ENCODE assay signal across 14 cellular contexts in the genomic region with DNA sequence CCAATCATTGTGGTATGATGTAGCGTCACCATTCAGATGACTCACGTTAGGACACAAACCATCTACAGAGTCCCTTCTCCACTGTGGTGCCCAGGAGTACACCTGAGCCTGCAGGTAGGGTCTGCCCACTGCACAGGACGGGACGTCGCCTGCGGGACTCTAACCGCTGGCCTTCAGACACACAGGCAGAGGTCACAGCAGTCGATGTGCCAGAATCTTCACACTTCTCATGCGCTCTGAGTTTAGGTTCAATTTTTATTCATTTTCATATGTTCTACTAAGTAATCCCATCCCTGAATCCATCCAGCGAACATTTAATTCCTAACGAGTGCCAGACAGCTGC.
DNase-seq lines count a peak whose midpoint lies in the region; ATAC-seq and TF ChIP-seq lines count a peak whose summit lies in the region.
"Had no signal": no experiment of that assay in that cellular context is flagged by ENCODE, and none has a peak within 500 bp of the region (broad histone marks: within the 10 kb centered on the region; RNA-seq: fewer than 3 reads in every experiment).

No MANE protein-coding gene starts in this region.

- CTCF ChIA-PET in activated B cell treated with CpG ODN at 0.5 μM for 24 hours (lab: Charles Lee), result no interaction called here
- CTCF ChIA-PET in Caco-2 (lab: Charles Lee), result no interaction called here

- BruUV-seq in Caco-2 (replicated peaks; lab: Mats Ljungman, UMichigan), result no TSS peak

- H3K4me1 ChIP-seq in aorta (ENCODE audit: control insufficient read depth in 1 of 2, insufficient read depth in 2 of 2, low read length in 2 of 2) (no peaks in the 10 kb centered on the region), Caco-2 (no peaks in the 10 kb centered on the region)
- H3K4me1 ChIP-seq: testis had no signal

- H3K27ac Mint-ChIP-seq in T-helper 1 cell treated with Interleukin-12 subunit alpha and Interleukin-12 subunit beta and Interleukin-4 antibody, amounts not matched to agents 30 μg/mL and 1 μg/mL, for 36 hours, result no peak overlapping the region
- H3K27ac Mint-ChIP-seq in activated B cell treated with CpG ODN at 0.5 μM for 24 hours, result no peak overlapping the region
- H3K27ac Mint-ChIP-seq in memory B cell, result no peak overlapping the region
- no peak overlapping the region for H3K27ac Mint-ChIP-seq in Caco-2 (ENCODE audit: unreplicated experiment)
- H3K27ac Mint-ChIP-seq: activated CD4-positive, alpha-beta memory T cell treated with anti-CD3 and anti-CD28 coated beads, Interleukin-2, amount 10 ng/mL, durations not matched to agents 7 days and 5 days; CD4-positive, alpha-beta T cell had no signal

- 88 to 96% methylated on average over 11 of the region's 11 CpGs for WGBS in aorta, 2 donors

- H3K9me3 Mint-ChIP-seq in T-helper 1 cell treated with Interleukin-12 subunit alpha and Interleukin-12 subunit beta and Interleukin-4 antibody, amounts not matched to agents 30 μg/mL and 1 μg/mL, for 36 hours, result no peaks in the 10 kb centered on the region
- H3K9me3 Mint-ChIP-seq in activated B cell treated with CpG ODN at 0.5 μM for 24 hours (no peaks in the 10 kb centered on the region), memory B cell (peaks cover 2% of the 10 kb centered on the region), Caco-2 (ENCODE audit: unreplicated experiment) (no peaks in the 10 kb centered on the region)
- H3K9me3 Mint-ChIP-seq: activated CD4-positive, alpha-beta memory T cell treated with anti-CD3 and anti-CD28 coated beads, Interleukin-2, amount 10 ng/mL, durations not matched to agents 7 days and 5 days; CD4-positive, alpha-beta T cell had no signal

- DNase-seq in T-helper 1 cell (no peak), activated B cell treated with CpG ODN at 0.5 μM for 24 hours (no peak), memory B cell (ENCODE audit: low spot score in 2 of 2) (no peak), substantia nigra (lab: John Stamatoyannopoulos, UW) (no peak), aorta (no peak), Caco-2 (no peak)
- DNase-seq: NCI-H226 had no signal

- peaks cover 12% of the 10 kb centered on the region for H3K27me3 Mint-ChIP-seq in T-helper 1 cell treated with Interleukin-12 subunit alpha and Interleukin-12 subunit beta and Interleukin-4 antibody, amounts not matched to agents 30 μg/mL and 1 μg/mL, for 36 hours (ENCODE audit: low read depth)
- peaks cover 13% of the 10 kb centered on the region for H3K27me3 Mint-ChIP-seq in activated B cell treated with CpG ODN at 0.5 μM for 24 hours
- peaks cover 17% of the 10 kb centered on the region for H3K27me3 Mint-ChIP-seq in memory B cell
- H3K27me3 Mint-ChIP-seq in Caco-2 (ENCODE audit: insufficient read depth, unreplicated experiment), result no peaks in the 10 kb centered on the region

- peak overlapping the region; percentile 2 for H3K4me3 Mint-ChIP-seq in T-helper 1 cell treated with Interleukin-12 subunit alpha and Interleukin-12 subunit beta and Interleukin-4 antibody, amounts not matched to agents 30 μg/mL and 1 μg/mL, for 36 hours
- H3K4me3 Mint-ChIP-seq in activated B cell treated with CpG ODN at 0.5 μM for 24 hours, result peak overlapping the region; percentile 25
- H3K4me3 Mint-ChIP-seq in memory B cell, result peak overlapping the region; percentile 24
- H3K4me3 Mint-ChIP-seq in Caco-2 (ENCODE audit: unreplicated experiment), result no peak overlapping the region
- H3K4me3 Mint-ChIP-seq: activated CD4-positive, alpha-beta memory T cell treated with anti-CD3 and anti-CD28 coated beads, Interleukin-2, amount 10 ng/mL, durations not matched to agents 7 days and 5 days had no signal

- H3K27me3 ChIP-seq in aorta (ENCODE audit: control insufficient read depth in 1 of 2, insufficient read depth in 2 of 2, low read length in 1 of 2), result no peaks in the 10 kb centered on the region
- H3K27me3 ChIP-seq in Caco-2 (replicated peaks; ENCODE audit: control insufficient read depth, insufficient read depth, low read length), result no peaks in the 10 kb centered on the region
- H3K27me3 ChIP-seq: pancreas, testis had no signal

- POLR2A ChIA-PET in activated B cell treated with CpG ODN at 0.5 μM for 24 hours (lab: Charles Lee), result no interaction called here
- POLR2A ChIA-PET in Caco-2 (lab: Charles Lee), result no interaction called here

- H3K36me3 ChIP-seq in aorta (ENCODE audit: control insufficient read depth in 1 of 2, insufficient read depth in 2 of 2, low read length in 1 of 2), result no peaks in the 10 kb centered on the region
- H3K36me3 ChIP-seq in Caco-2 (ENCODE audit: control insufficient read depth, insufficient read depth, low read length), result no peaks in the 10 kb centered on the region
- H3K36me3 ChIP-seq: pancreas had no signal

- no peaks in the 10 kb centered on the region for H3K36me3 Mint-ChIP-seq in T-helper 1 cell treated with Interleukin-12 subunit alpha and Interleukin-12 subunit beta and Interleukin-4 antibody, amounts not matched to agents 30 μg/mL and 1 μg/mL, for 36 hours (ENCODE audit: low read depth)
- H3K36me3 Mint-ChIP-seq in activated B cell treated with CpG ODN at 0.5 μM for 24 hours (ENCODE audit: low read depth) (no peaks in the 10 kb centered on the region), memory B cell (no peaks in the 10 kb centered on the region), Caco-2 (ENCODE audit: insufficient read depth, unreplicated experiment) (no peaks in the 10 kb centered on the region)

- no peaks in the 10 kb centered on the region for H3K4me1 Mint-ChIP-seq in T-helper 1 cell treated with Interleukin-12 subunit alpha and Interleukin-12 subunit beta and Interleukin-4 antibody, amounts not matched to agents 30 μg/mL and 1 μg/mL, for 36 hours (ENCODE audit: low read depth)
- H3K4me1 Mint-ChIP-seq in activated B cell treated with CpG ODN at 0.5 μM for 24 hours (peaks cover 4% of the 10 kb centered on the region), memory B cell (peaks cover 3% of the 10 kb centered on the region), Caco-2 (ENCODE audit: low read depth, unreplicated experiment) (no peaks in the 10 kb centered on the region)

- TF ChIP-seq CTCF in activated B cell treated with CpG ODN at 0.5 μM for 24 hours (IDR thresholded peaks at IDR 0.05) (no peak), Caco-2 (IDR thresholded peaks at IDR 0.05; ENCODE audit: insufficient read depth in 1 of 2, low read depth in 1 of 2, low read length in 1 of 2, severe bottlenecking in 1 of 2, unreplicated experiment in 1 of 2) (no peak)

- ATAC-seq in activated B cell treated with CpG ODN at 0.5 μM for 24 hours (ENCODE audit: low read depth), result no peak
- ATAC-seq in memory B cell (ENCODE audit: low read depth), result no peak
- ATAC-seq in aorta (ENCODE audit: low FRiP score), result no peak
- no peak for ATAC-seq in GM21528 (IDR thresholded peaks at IDR 0.05; ENCODE audit: low FRiP score, unreplicated experiment)

- H3K4me3 ChIP-seq in aorta (ENCODE audit: low read length in 2 of 2), result no peak overlapping the region
- H3K4me3 ChIP-seq in Caco-2 (ENCODE audit: low read depth, low read length), result no peak overlapping the region

- H3K9me3 ChIP-seq in aorta (ENCODE audit: control insufficient read depth, low read length), result no peaks in the 10 kb centered on the region
- H3K9me3 ChIP-seq in Caco-2, result no peaks in the 10 kb centered on the region
- H3K9me3 ChIP-seq: pancreas, testis had no signal

- H3K27ac ChIP-seq in substantia nigra (ENCODE audit: low read depth, low read length, poor library complexity, severe bottlenecking) (peak overlapping the region; percentile 49), aorta (ENCODE audit: low read depth in 1 of 2, low read length in 2 of 2) (no peak overlapping the region)
- H3K27ac ChIP-seq: 22Rv1, pancreas, testis had no signal

- intact Hi-C loops in activated B cell treated with CpG ODN at 0.5 μM for 24 hours (cut with micrococcal nuclease), result loop anchor here (10.0 kb wide), 1 partner anchor 627 kb away; no protein-coding TSS in a partner anchor
- intact Hi-C loops in aorta (cut with DNase I), result loop anchor here in 1 of 2 donors (2.0 to 10.0 kb wide), 4 partner anchors 71 to 621 kb away; no protein-coding TSS in a partner anchor
- intact Hi-C loops in Caco-2 (cut with micrococcal nuclease; ENCODE audit: unreplicated experiment), result no loop called here
